ENCODE assay signal across 8 cellular contexts in genomic region chr1:215567491-215568286, GRCh38. TPM values are rescaled to one million over a fixed set of nuclear protein-coding genes. Genes with fewer than 3 reads are reported as not detected.
A peak's percentile ranks its signal among the peaks of the same experiment; 100 is the strongest.
DNase-seq lines count a peak whose midpoint lies in the region; ATAC-seq and TF ChIP-seq lines count a peak whose summit lies in the region.

No MANE protein-coding gene starts in this region.

- no peak overlapping the region for H3K27ac ChIP-seq in CD4-positive, alpha-beta T cell (ENCODE audit: low read depth, low read length)
- H3K27ac ChIP-seq in esophagus muscularis mucosa (replicated peaks in 1 of 4) (peak overlapping the region; percentile 93 to 95 (median 94)), muscle layer of duodenum (ENCODE audit: low read length) (peak overlapping the region; percentile 98), stomach smooth muscle (ENCODE audit: low read length) (peak overlapping the region; percentile 92)

- H3K4me1 ChIP-seq in esophagus muscularis mucosa = peaks cover 31 to 46% (median 44%) of the 10 kb centered on the region in 4 donors
- H3K4me1 ChIP-seq in muscle layer of duodenum (ENCODE audit: control insufficient read depth in 1 of 2, insufficient read depth in 2 of 2, low read length in 2 of 2) = peaks cover 0 to 18% of the 10 kb centered on the region in 2 donors
- peaks cover 5% of the 10 kb centered on the region for H3K4me1 ChIP-seq in stomach smooth muscle (ENCODE audit: control insufficient read depth, insufficient read depth, low read length)

- peak; percentile 53 for ATAC-seq in CD4-positive, alpha-beta T cell (ENCODE audit: poor library complexity)
- peak; percentile 55 for ATAC-seq in HG03342 (IDR thresholded peaks at IDR 0.05; ENCODE audit: unreplicated experiment)
- peak; percentile 63 for ATAC-seq in activated CD8-positive, alpha-beta memory T cell treated with anti-CD3 and anti-CD28 coated beads, Interleukin-2, amount 10 ng/mL, durations not matched to agents 7 days and 5 days

- H3K9me3 Mint-ChIP-seq in CD4-positive, alpha-beta T cell = no peaks in the 10 kb centered on the region
- no peaks in the 10 kb centered on the region for H3K9me3 Mint-ChIP-seq in activated CD8-positive, alpha-beta memory T cell treated with anti-CD3 and anti-CD28 coated beads, Interleukin-2, amount 10 ng/mL, durations not matched to agents 7 days and 5 days (ENCODE audit: low read depth)

- H3K27ac Mint-ChIP-seq in CD4-positive, alpha-beta T cell = peak overlapping the region; percentile 4
- H3K27ac Mint-ChIP-seq in activated CD8-positive, alpha-beta memory T cell treated with anti-CD3 and anti-CD28 coated beads, Interleukin-2, amount 10 ng/mL, durations not matched to agents 7 days and 5 days = peak overlapping the region; percentile 28

- TF ChIP-seq CTCF in CD4-positive, alpha-beta T cell (IDR thresholded peaks at IDR 0.05) = no peak
- no peak for TF ChIP-seq CTCF in esophagus muscularis mucosa (IDR thresholded peaks at IDR 0.05)

- 0% methylated on average over 28 of the region's 63 CpGs for WGBS in esophagus muscularis mucosa

- H3K4me1 Mint-ChIP-seq in CD4-positive, alpha-beta T cell (ENCODE audit: low read depth) = peaks cover 38% of the 10 kb centered on the region
- peaks cover 10% of the 10 kb centered on the region for H3K4me1 Mint-ChIP-seq in activated CD8-positive, alpha-beta memory T cell treated with anti-CD3 and anti-CD28 coated beads, Interleukin-2, amount 10 ng/mL, durations not matched to agents 7 days and 5 days

- intact Hi-C loops in CD4-positive, alpha-beta T cell (cut with DNase I, micrococcal nuclease) = no loop called here
- intact Hi-C loops in esophagus muscularis mucosa (cut with DNase I) = loop anchor here (5.0 kb wide), 1 partner anchor 40 kb away; no protein-coding TSS in a partner anchor

- H3K9ac ChIP-seq in stomach smooth muscle (ENCODE audit: low read length in 2 of 2) = peak overlapping the region; percentile 79 to 91

- no peak for TF ChIP-seq EP300 in esophagus muscularis mucosa (IDR thresholded peaks at IDR 0.05)

- peak overlapping the region; percentile 95 for H3K4me3 Mint-ChIP-seq in CD4-positive, alpha-beta T cell
- H3K4me3 Mint-ChIP-seq in activated CD8-positive, alpha-beta memory T cell treated with anti-CD3 and anti-CD28 coated beads, Interleukin-2, amount 10 ng/mL, durations not matched to agents 7 days and 5 days = peak overlapping the region; percentile 67

- H3K36me3 ChIP-seq in esophagus muscularis mucosa = no peaks in the 10 kb centered on the region
- H3K36me3 ChIP-seq in muscle layer of duodenum (ENCODE audit: control insufficient read depth in 1 of 2, insufficient read depth in 2 of 2, low read length in 2 of 2) = peaks cover 0 to 7% of the 10 kb centered on the region in 2 donors
- no peaks in the 10 kb centered on the region for H3K36me3 ChIP-seq in stomach smooth muscle (ENCODE audit: control insufficient read depth in 2 of 2, insufficient read depth in 2 of 2, low read length in 2 of 2)

- no peak for TF ChIP-seq POLR2A in esophagus muscularis mucosa (IDR thresholded peaks at IDR 0.05; ENCODE audit: low read depth)

- H3K4me3 ChIP-seq in esophagus muscularis mucosa (peak overlapping the region; percentile 81 to 93 (median 90)), muscle layer of duodenum (ENCODE audit: low read depth in 1 of 2, low read length in 2 of 2) (peak overlapping the region; percentile 91 to 94), stomach smooth muscle (ENCODE audit: low read length in 2 of 2) (peak overlapping the region; percentile 73 to 91)

- no peaks in the 10 kb centered on the region for H3K9me3 ChIP-seq in CD4-positive, alpha-beta T cell (ENCODE audit: control insufficient read depth, low read length)
- H3K9me3 ChIP-seq in esophagus muscularis mucosa (no peaks in the 10 kb centered on the region), muscle layer of duodenum (ENCODE audit: control insufficient read depth in 1 of 2, low read length in 2 of 2) (no peaks in the 10 kb centered on the region), stomach smooth muscle (ENCODE audit: control insufficient read depth in 2 of 2, low read length in 2 of 2) (no peaks in the 10 kb centered on the region)

- POLR2A ChIA-PET in CD4-positive, alpha-beta T cell (lab: Charles Lee) = no interaction called here

- peaks cover 2% of the 10 kb centered on the region for H3K27me3 Mint-ChIP-seq in CD4-positive, alpha-beta T cell
- H3K27me3 Mint-ChIP-seq in activated CD8-positive, alpha-beta memory T cell treated with anti-CD3 and anti-CD28 coated beads, Interleukin-2, amount 10 ng/mL, durations not matched to agents 7 days and 5 days = peaks cover 25% of the 10 kb centered on the region

- peaks cover 21% of the 10 kb centered on the region for H3K27me3 ChIP-seq in CD4-positive, alpha-beta T cell (ENCODE audit: control insufficient read depth, insufficient read depth, low read length)
- H3K27me3 ChIP-seq in esophagus muscularis mucosa (no peaks in the 10 kb centered on the region), muscle layer of duodenum (ENCODE audit: low read depth, low read length) (no peaks in the 10 kb centered on the region), stomach smooth muscle (ENCODE audit: control insufficient read depth in 1 of 2, insufficient read depth in 2 of 2, low read length in 2 of 2) (no peaks in the 10 kb centered on the region)

- CTCF ChIA-PET in CD4-positive, alpha-beta T cell (lab: Charles Lee) = no interaction called here
- CTCF ChIA-PET in activated CD8-positive, alpha-beta memory T cell treated with anti-CD3 and anti-CD28 coated beads, Interleukin-2, amount 10 ng/mL, durations not matched to agents 7 days and 5 days (lab: Charles Lee) = no interaction called here

- H3K36me3 Mint-ChIP-seq in CD4-positive, alpha-beta T cell (ENCODE audit: low read depth) = peaks cover 6% of the 10 kb centered on the region
- peaks cover 4% of the 10 kb centered on the region for H3K36me3 Mint-ChIP-seq in activated CD8-positive, alpha-beta memory T cell treated with anti-CD3 and anti-CD28 coated beads, Interleukin-2, amount 10 ng/mL, durations not matched to agents 7 days and 5 days

- DNase-seq in CD4-positive, alpha-beta T cell = peak in 7 of 10 experiments; percentile 5 to 43 (median 6)
- DNase-seq in GM19240 (ENCODE audit: insufficient read length, low spot score) = peak; percentile 8
- peak; percentile 55 for DNase-seq in NCI-H460 (ENCODE audit: extremely low read depth, low read depth)
- no peak for DNase-seq in activated CD8-positive, alpha-beta memory T cell treated with anti-CD3 and anti-CD28 coated beads, Interleukin-2, amount 10 ng/mL, durations not matched to agents 7 days and 5 days
- DNase-seq in esophagus muscularis mucosa (ENCODE audit: extremely low spot score) = no peak

RNA-seq across cellular contexts. Expression of gene KCTD3, which starts 0.6 kb away (rescaled TPM):
- 1 to 10 TPM; 3.0 to 4.8 TPM for total RNA-seq in CD4-positive, alpha-beta T cell
- total RNA-seq in NCI-H460 (2014; rRNA removed; shearing (Covaris generic)) = 76.0 and 83.5 TPM in 2 replicates
- polyA plus RNA-seq in NCI-H460 (2014; cell fraction: nucleus; rRNA removed) = 64.8 and 129 TPM in 2 replicates
- 1 to 10 TPM in 1 of 2 experiments, under 1 TPM in 1; 0.67 to 1.3 TPM for total RNA-seq in activated CD8-positive, alpha-beta memory T cell treated with anti-CD3 and anti-CD28 coated beads, Interleukin-2, amount 10 ng/mL, durations not matched to agents 7 days and 5 days
- total RNA-seq in esophagus muscularis mucosa = 10 to 100 TPM; 61.0 to 80.5 (median 65.2) TPM

Comparison
In these comparisons a context has a peak if more than half of its experiments do, and no peak if none do; other contexts are left out.
1. DNase-seq: peak in CD4-positive, alpha-beta T cell (7 of 10), GM19240 (single experiment) and NCI-H460 (single experiment); none in activated CD8-positive, alpha-beta memory T cell treated with anti-CD3 and anti-CD28 coated beads, Interleukin-2, amount 10 ng/mL, durations not matched to agents 7 days and 5 days (single experiment) and esophagus muscularis mucosa (single experiment).
2. RNA of gene KCTD3, which starts 0.6 kb away (total RNA-seq): 76.0 to 83.5 TPM in NCI-H460 and 61.0 to 80.5 TPM in esophagus muscularis mucosa; 3.0 to 4.8 TPM in CD4-positive, alpha-beta T cell and 0.67 to 1.3 TPM in activated CD8-positive, alpha-beta memory T cell treated with anti-CD3 and anti-CD28 coated beads, Interleukin-2, amount 10 ng/mL, durations not matched to agents 7 days and 5 days; every median in the first group is over 10 times any median in the second.
3. Peak in every context shown above with its lines, with median percentiles within 50 percentile points of each other: ATAC-seq and H3K4me3 ChIP-seq.